17 cellular contexts compared by ENCODE assay signal in genomic region chr21:25583370-25584133, GRCh38. TPM values are rescaled to one million over a fixed set of nuclear protein-coding genes. Genes with fewer than 3 reads are reported as not detected.
A peak's percentile ranks its signal among the peaks of the same experiment; 100 is the strongest.
DNase-seq lines count a peak whose midpoint lies in the region; ATAC-seq and TF ChIP-seq lines count a peak whose summit lies in the region.
"Had no signal": no experiment of that assay in that cellular context is flagged by ENCODE, and none has a peak within 500 bp of the region (broad histone marks: within the 10 kb centered on the region; RNA-seq: fewer than 3 reads in every experiment).

No MANE protein-coding gene starts in this region.

- peak overlapping the region; percentile 42 for H3K27ac Mint-ChIP-seq in T-helper 1 cell treated with Interleukin-12 subunit alpha and Interleukin-12 subunit beta and Interleukin-4 antibody, amounts not matched to agents 30 μg/mL and 1 μg/mL, for 36 hours
- H3K27ac Mint-ChIP-seq in CD4-positive, alpha-beta memory T cell: peak overlapping the region; percentile 33 to 89 (median 72)
- H3K27ac Mint-ChIP-seq in memory B cell: peak overlapping the region; percentile 83

- dilution Hi-C loops in mammary epithelial cell (cut with HindIII; ENCODE audit: low sequenced_read_pairs): no loop called here

- in situ Hi-C loops in mammary epithelial cell (cut with MboI; ENCODE audit: low sequenced_read_pairs in 2 of 2): no loop called here

- peaks cover 19% of the 10 kb centered on the region for H3K4me1 Mint-ChIP-seq in T-helper 1 cell treated with Interleukin-12 subunit alpha and Interleukin-12 subunit beta and Interleukin-4 antibody, amounts not matched to agents 30 μg/mL and 1 μg/mL, for 36 hours (ENCODE audit: low read depth)
- peaks cover 17 to 42% (median 30%) of the 10 kb centered on the region in 4 donors for H3K4me1 Mint-ChIP-seq in CD4-positive, alpha-beta memory T cell
- H3K4me1 Mint-ChIP-seq in memory B cell: peaks cover 17% of the 10 kb centered on the region

- H3K4me1 ChIP-seq in CD4-positive, alpha-beta memory T cell (ENCODE audit: insufficient read depth, low read length): peaks cover 10% of the 10 kb centered on the region
- no peaks in the 10 kb centered on the region for H3K4me1 ChIP-seq in mammary epithelial cell (ENCODE audit: insufficient read depth, low read length)
- H3K4me1 ChIP-seq: right atrium auricular region had no signal

- H4K20me1 ChIP-seq in SU-DHL-6 (ENCODE audit: low read depth, low read length): no peaks in the 10 kb centered on the region
- H4K20me1 ChIP-seq in mammary epithelial cell (ENCODE audit: insufficient read depth, low read length): no peaks in the 10 kb centered on the region

- H3K4me3 ChIP-seq in CD4-positive, alpha-beta memory T cell (ENCODE audit: low read length in 2 of 2): no peak overlapping the region
- no peak overlapping the region for H3K4me3 ChIP-seq in SU-DHL-6 (ENCODE audit: insufficient read depth, low read length, poor library complexity, severe bottlenecking)
- no peak overlapping the region for H3K4me3 ChIP-seq in mammary epithelial cell (replicated peaks in 1 of 3; ENCODE audit: insufficient read depth in 1 of 3, low read depth in 2 of 3, low read length in 3 of 3)
- H3K4me3 ChIP-seq: right atrium auricular region had no signal

- H3K36me3 ChIP-seq in CD4-positive, alpha-beta memory T cell (ENCODE audit: insufficient read depth, low read length): no peaks in the 10 kb centered on the region
- H3K36me3 ChIP-seq in SU-DHL-6 (ENCODE audit: low read length) (peaks cover 23% of the 10 kb centered on the region; the same call in 1 of the 2 replicates), mammary epithelial cell (ENCODE audit: insufficient read depth, low read length) (peaks cover 9% of the 10 kb centered on the region)

- no peaks in the 10 kb centered on the region for H3K27me3 Mint-ChIP-seq in T-helper 1 cell treated with Interleukin-12 subunit alpha and Interleukin-12 subunit beta and Interleukin-4 antibody, amounts not matched to agents 30 μg/mL and 1 μg/mL, for 36 hours (ENCODE audit: low read depth)
- H3K27me3 Mint-ChIP-seq in CD4-positive, alpha-beta memory T cell: no peaks in the 10 kb centered on the region
- H3K27me3 Mint-ChIP-seq in memory B cell: no peaks in the 10 kb centered on the region

- intact Hi-C loops in CD4-positive, alpha-beta memory T cell (cut with micrococcal nuclease): no loop called here
- intact Hi-C loops in mammary epithelial cell (cut with micrococcal nuclease): no loop called here

- peaks cover 13% of the 10 kb centered on the region for H3F3A ChIP-seq in SU-DHL-6 (ENCODE audit: insufficient read depth)

- H3K9me2 ChIP-seq in SU-DHL-6 (replicated peaks; ENCODE audit: insufficient read depth, low read length): no peaks in the 10 kb centered on the region

- WGBS in mammary epithelial cell (ENCODE audit: low coverage, missing lambda C conversion rate): 100% methylated on average over 5 of the region's 5 CpGs

- no peaks in the 10 kb centered on the region for H3K79me2 ChIP-seq in SU-DHL-6 (ENCODE audit: insufficient read depth, low read length)
- H3K79me2 ChIP-seq in mammary epithelial cell (ENCODE audit: insufficient read depth, low read length): no peaks in the 10 kb centered on the region

- H3K4me2 ChIP-seq in SU-DHL-6 (ENCODE audit: low read depth, low read length, poor library complexity, severe bottlenecking) (no peak overlapping the region), mammary epithelial cell (ENCODE audit: insufficient read depth, low read depth, low read length) (no peak overlapping the region)

- no peaks in the 10 kb centered on the region for H3K9me3 ChIP-seq in CD4-positive, alpha-beta memory T cell (ENCODE audit: control insufficient read depth in 1 of 2, low read length in 2 of 2)
- no peaks in the 10 kb centered on the region for H3K9me3 ChIP-seq in SU-DHL-6 (ENCODE audit: insufficient read depth, low read length)
- no peaks in the 10 kb centered on the region for H3K9me3 ChIP-seq in mammary epithelial cell (replicated peaks; ENCODE audit: insufficient read depth, low read length)
- H3K9me3 ChIP-seq: neutrophil, right atrium auricular region had no signal

- DNase-seq in T-helper 1 cell (no peak), memory B cell (ENCODE audit: low spot score in 2 of 2) (no peak), mammary epithelial cell (no peak)
- DNase-seq in CD4-positive, alpha-beta memory T cell: no peak
- DNase-seq: activated CD4-positive, alpha-beta T cell treated with anti-CD3 and anti-CD28 coated beads for 1 hour; DMS79 treated with DMSO at 0.1 percent for 48 hours; hippocampal formation; Kasumi-1; NCI-H1417; NCI-H446 had no signal

- BruUV-seq in mammary epithelial cell (replicated peaks; lab: Mats Ljungman, UMichigan): no TSS peak

- H3K36me3 Mint-ChIP-seq in T-helper 1 cell treated with Interleukin-12 subunit alpha and Interleukin-12 subunit beta and Interleukin-4 antibody, amounts not matched to agents 30 μg/mL and 1 μg/mL, for 36 hours (ENCODE audit: low read depth): peaks cover 35% of the 10 kb centered on the region
- H3K36me3 Mint-ChIP-seq in CD4-positive, alpha-beta memory T cell: peaks cover 23 to 31% of the 10 kb centered on the region in 2 donors
- peaks cover 19% of the 10 kb centered on the region for H3K36me3 Mint-ChIP-seq in memory B cell

- H3K4me3 Mint-ChIP-seq in T-helper 1 cell treated with Interleukin-12 subunit alpha and Interleukin-12 subunit beta and Interleukin-4 antibody, amounts not matched to agents 30 μg/mL and 1 μg/mL, for 36 hours: no peak overlapping the region
- H3K4me3 Mint-ChIP-seq in CD4-positive, alpha-beta memory T cell: no peak overlapping the region
- H3K4me3 Mint-ChIP-seq in memory B cell: no peak overlapping the region

- TF ChIP-seq CTCF in SU-DHL-6 (IDR thresholded peaks at IDR 0.05; ENCODE audit: insufficient read depth, low read length, poor library complexity, severe bottlenecking) (no peak), mammary epithelial cell (conservative IDR thresholded peaks at IDR 0.05 in 1 of 2, IDR thresholded peaks at IDR 0.05 in 1 of 2; ENCODE audit: extremely low read depth in 1 of 2, insufficient read depth in 1 of 2, low read depth in 1 of 2, low read length in 2 of 2) (no peak)

- H3K27me3 ChIP-seq in CD4-positive, alpha-beta memory T cell (ENCODE audit: insufficient read depth, low read length): no peaks in the 10 kb centered on the region
- H3K27me3 ChIP-seq in SU-DHL-6 (ENCODE audit: low read length) (no peaks in the 10 kb centered on the region), mammary epithelial cell (ENCODE audit: insufficient read depth, low read length) (no peaks in the 10 kb centered on the region)
- H3K27me3 ChIP-seq: neutrophil, right atrium auricular region had no signal

- H3K27ac ChIP-seq in CD4-positive, alpha-beta memory T cell (ENCODE audit: low read depth, low read length): no peak overlapping the region
- H3K27ac ChIP-seq in SU-DHL-6 (ENCODE audit: low read depth, low read length) (0 out of 2 replicates have a peak overlapping the region, but pooled peaks have one; percentile 2), mammary epithelial cell (ENCODE audit: insufficient read depth, low read depth, low read length) (no peak overlapping the region)
- H3K27ac ChIP-seq: C4-2B, neutrophil, right atrium auricular region had no signal

- ATAC-seq in memory B cell (ENCODE audit: low read depth): peak; percentile 52
- no peak for ATAC-seq in HG03432 (IDR thresholded peaks at IDR 0.05; ENCODE audit: unreplicated experiment)
- no peak for ATAC-seq in HG02885 (IDR thresholded peaks at IDR 0.05; ENCODE audit: poor library complexity, unreplicated experiment)

- POLR2A ChIA-PET in CD4-positive, alpha-beta memory T cell (lab: Charles Lee; ENCODE audit: partially characterized antibody): interaction anchor here (0.6 to 1.5 kb wide), 5 partner anchors 8 to 249 kb away, joined by 3 read pairs; partner anchors contain the start of gene MRPL39

- H3K9ac ChIP-seq in SU-DHL-6 (ENCODE audit: low read length) (no peak overlapping the region), mammary epithelial cell (ENCODE audit: insufficient read depth, low read length) (no peak overlapping the region)

- H2AFZ ChIP-seq in SU-DHL-6 (ENCODE audit: low read depth, low read length, severe bottlenecking) (no peak overlapping the region), mammary epithelial cell (ENCODE audit: low read depth, low read length) (no peak overlapping the region)

- CTCF ChIA-PET in CD4-positive, alpha-beta memory T cell (lab: Charles Lee; ENCODE audit: partially characterized antibody): interaction anchor here (1.2 to 2.3 kb wide), 2 partner anchors 10 to 15 kb away, joined by 6 to 9 read pairs; no protein-coding TSS in a partner anchor
- CTCF ChIA-PET in mammary epithelial cell (lab: Charles Lee; ENCODE audit: low non-redundant PET): no interaction called here

- H3K9me3 Mint-ChIP-seq in T-helper 1 cell treated with Interleukin-12 subunit alpha and Interleukin-12 subunit beta and Interleukin-4 antibody, amounts not matched to agents 30 μg/mL and 1 μg/mL, for 36 hours: no peaks in the 10 kb centered on the region
- H3K9me3 Mint-ChIP-seq in CD4-positive, alpha-beta memory T cell: no peaks in the 10 kb centered on the region
- H3K9me3 Mint-ChIP-seq in memory B cell: no peaks in the 10 kb centered on the region

RNA-seq across cellular contexts. Expression of gene MRPL39, which starts 23.7 kb away (rescaled TPM):
- total RNA-seq in CD4-positive, alpha-beta memory T cell: 10 to 100 TPM; 19.1 to 21.2 TPM
- 10 to 100 TPM; 38.5 to 53.0 TPM for polyA plus RNA-seq in CD4-positive, alpha-beta memory T cell
- total RNA-seq in mammary epithelial cell: 10 to 100 TPM; 26.2 to 53.8 TPM
- 37.9 TPM for polyA plus RNA-seq in mammary epithelial cell
- 15.7 TPM for polyA minus RNA-seq in mammary epithelial cell

RNA-seq across cellular contexts. Expression of gene JAM2, which starts 55.5 kb away (rescaled TPM):
- under 1 TPM in 1 of 2 experiments, not detected in 1; 0.67 TPM for total RNA-seq in CD4-positive, alpha-beta memory T cell
- polyA plus RNA-seq in CD4-positive, alpha-beta memory T cell: under 1 TPM in 1 of 2 donors, not detected in 1; 0.39 TPM
- total RNA-seq in mammary epithelial cell: under 1 TPM in 1 of 2 donors, not detected in 1; 0.17 TPM
- 0.01 TPM for polyA plus RNA-seq in mammary epithelial cell
- polyA minus RNA-seq in mammary epithelial cell: not detected
